8 cellular contexts compared by ENCODE assay signal in the genomic region with DNA sequence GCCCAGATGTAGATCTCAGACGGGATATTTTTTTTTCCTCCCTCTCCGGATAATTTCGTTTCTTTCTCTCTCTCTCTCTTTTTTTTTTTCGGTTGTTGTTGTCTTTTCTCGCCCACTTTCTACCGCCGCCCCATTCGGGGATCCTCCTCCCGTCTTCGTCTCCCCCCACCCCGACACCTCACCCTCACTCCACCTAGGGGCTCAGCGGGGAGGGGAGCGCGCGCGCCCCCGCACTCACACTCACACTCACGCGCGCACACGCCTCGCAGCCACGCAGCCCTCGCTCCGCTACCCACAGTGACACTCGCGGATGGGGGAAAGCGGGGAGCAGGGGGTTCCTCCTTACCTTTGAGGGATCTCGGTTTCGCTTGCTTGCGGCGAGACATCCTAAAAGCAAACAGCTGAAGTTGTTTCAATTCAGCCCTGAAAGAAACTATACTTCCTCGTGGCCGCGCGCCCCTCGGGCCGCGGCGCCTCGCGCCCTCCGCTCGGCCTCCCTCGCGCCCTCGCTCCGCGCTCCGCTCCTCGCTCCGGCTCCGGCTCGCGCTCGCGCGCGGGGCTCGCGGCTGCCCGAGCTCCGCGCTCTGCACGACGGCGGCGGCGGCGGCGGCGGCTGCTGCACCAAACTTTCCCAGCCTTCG. TPM values are rescaled to one million over a fixed set of nuclear protein-coding genes. Genes with fewer than 3 reads are reported as not detected.
A peak's percentile ranks its signal among the peaks of the same experiment; 100 is the strongest.
DNase-seq lines count a peak whose midpoint lies in the region; ATAC-seq lines count a peak whose summit lies in the region.

No MANE protein-coding gene starts in this region.

- no peak overlapping the region for H3K27ac ChIP-seq in naive thymus-derived CD4-positive, alpha-beta T cell (ENCODE audit: low read depth, low read length)

- DNase-seq in NCI-H2171 treated with DMSO at 0.1 percent for 48 hours (lab: John Stamatoyannopoulos, UW), result peak; percentile 54
- no peak for DNase-seq in NCI-H2171 (lab: John Stamatoyannopoulos, UW)
- no peak for DNase-seq in activated CD4-positive, alpha-beta memory T cell treated with anti-CD3 and anti-CD28 coated beads, Interleukin-2, amount 10 ng/mL, durations not matched to agents 7 days and 5 days
- DNase-seq in fibroblast of peridontal ligament (ENCODE audit: extremely low read depth), result peak; percentile 57
- peak in 5 of 9 donors; percentile 3 to 23 (median 7) for DNase-seq in naive thymus-derived CD4-positive, alpha-beta T cell

- peaks cover 71% of the 10 kb centered on the region for H3K27me3 Mint-ChIP-seq in activated CD4-positive, alpha-beta memory T cell treated with anti-CD3 and anti-CD28 coated beads, Interleukin-2, amount 10 ng/mL, durations not matched to agents 7 days and 5 days
- H3K27me3 Mint-ChIP-seq in naive thymus-derived CD4-positive, alpha-beta T cell, result peaks cover 67 to 81% (median 74%) of the 10 kb centered on the region in 5 donors

- H3K4me3 Mint-ChIP-seq in activated CD4-positive, alpha-beta memory T cell treated with anti-CD3 and anti-CD28 coated beads, Interleukin-2, amount 10 ng/mL, durations not matched to agents 7 days and 5 days, result peak overlapping the region; percentile 62
- H3K4me3 Mint-ChIP-seq in naive thymus-derived CD4-positive, alpha-beta T cell, result peak overlapping the region; percentile 80 to 90 (median 85)

- intact Hi-C loops in naive thymus-derived CD4-positive, alpha-beta T cell (cut with micrococcal nuclease), result loop anchor here in 1 of 2 donors (10.0 kb wide), 2 partner anchors 956 to 1304 kb away; partner anchors contain the start of gene OSBPL1A

- peaks cover 6% of the 10 kb centered on the region for H3K36me3 Mint-ChIP-seq in activated CD4-positive, alpha-beta memory T cell treated with anti-CD3 and anti-CD28 coated beads, Interleukin-2, amount 10 ng/mL, durations not matched to agents 7 days and 5 days (ENCODE audit: low read depth)
- H3K36me3 Mint-ChIP-seq in naive thymus-derived CD4-positive, alpha-beta T cell, result peaks cover 0 to 3% (median 0%) of the 10 kb centered on the region in 5 donors

- peaks cover 15% of the 10 kb centered on the region for H3K4me1 Mint-ChIP-seq in activated CD4-positive, alpha-beta memory T cell treated with anti-CD3 and anti-CD28 coated beads, Interleukin-2, amount 10 ng/mL, durations not matched to agents 7 days and 5 days
- H3K4me1 Mint-ChIP-seq in naive thymus-derived CD4-positive, alpha-beta T cell, result peaks cover 9 to 27% (median 17%) of the 10 kb centered on the region in 7 donors

- H3K36me3 ChIP-seq in naive thymus-derived CD4-positive, alpha-beta T cell (ENCODE audit: control insufficient read depth in 2 of 3, insufficient read depth in 3 of 3, low read length in 3 of 3), result no peaks in the 10 kb centered on the region

- CTCF ChIA-PET in activated CD4-positive, alpha-beta memory T cell treated with anti-CD3 and anti-CD28 coated beads, Interleukin-2, amount 10 ng/mL, durations not matched to agents 7 days and 5 days (lab: Charles Lee), result interaction anchor here (0.7 kb wide), 2 partner anchors 12 to 690 kb away, joined by 3 to 5 read pairs; no protein-coding TSS in a partner anchor
- CTCF ChIA-PET in naive thymus-derived CD4-positive, alpha-beta T cell (lab: Charles Lee), result no interaction called here

- H3K4me3 ChIP-seq in naive thymus-derived CD4-positive, alpha-beta T cell (ENCODE audit: low read length), result peak overlapping the region; percentile 49

- H3K27ac Mint-ChIP-seq in activated CD4-positive, alpha-beta memory T cell treated with anti-CD3 and anti-CD28 coated beads, Interleukin-2, amount 10 ng/mL, durations not matched to agents 7 days and 5 days, result no peak overlapping the region
- H3K27ac Mint-ChIP-seq in naive thymus-derived CD4-positive, alpha-beta T cell, result peak overlapping the region in 1 of 9 donors; percentile 62

- H3K27me3 ChIP-seq in naive thymus-derived CD4-positive, alpha-beta T cell (ENCODE audit: control insufficient read depth in 2 of 2, insufficient read depth in 2 of 2, low read length in 2 of 2), result peaks cover 6 to 29% of the 10 kb centered on the region in 2 donors

- ATAC-seq in HG02885 (IDR thresholded peaks at IDR 0.05; ENCODE audit: poor library complexity, unreplicated experiment) (peak; percentile 38), GM18511 (IDR thresholded peaks at IDR 0.05; ENCODE audit: unreplicated experiment) (no peak), GM19324 (IDR thresholded peaks at IDR 0.05; ENCODE audit: low FRiP score, unreplicated experiment) (no peak)
- peak; percentile 46 for ATAC-seq in naive thymus-derived CD4-positive, alpha-beta T cell

- H3K9me3 Mint-ChIP-seq in activated CD4-positive, alpha-beta memory T cell treated with anti-CD3 and anti-CD28 coated beads, Interleukin-2, amount 10 ng/mL, durations not matched to agents 7 days and 5 days, result no peaks in the 10 kb centered on the region
- H3K9me3 Mint-ChIP-seq in naive thymus-derived CD4-positive, alpha-beta T cell, result peaks cover 0 to 23% (median 0%) of the 10 kb centered on the region in 11 donors

- no peaks in the 10 kb centered on the region for H3K9me3 ChIP-seq in naive thymus-derived CD4-positive, alpha-beta T cell (ENCODE audit: control insufficient read depth in 2 of 3, low read length in 3 of 3)

- H3K4me1 ChIP-seq in naive thymus-derived CD4-positive, alpha-beta T cell (ENCODE audit: control insufficient read depth in 2 of 2, insufficient read depth in 2 of 2, low read length in 2 of 2), result peaks cover 0 to 11% of the 10 kb centered on the region in 2 donors

- POLR2A ChIA-PET in activated CD4-positive, alpha-beta memory T cell treated with anti-CD3 and anti-CD28 coated beads, Interleukin-2, amount 10 ng/mL, durations not matched to agents 7 days and 5 days (lab: Charles Lee), result no interaction called here
- POLR2A ChIA-PET in naive thymus-derived CD4-positive, alpha-beta T cell (lab: Charles Lee), result no interaction called here

RNA-seq across cellular contexts. Expression of gene ZNF521, which starts 1.3 kb away (rescaled TPM):
- not detected for total RNA-seq in activated CD4-positive, alpha-beta memory T cell treated with anti-CD3 and anti-CD28 coated beads, Interleukin-2, amount 10 ng/mL, durations not matched to agents 7 days and 5 days
- 1 to 10 TPM in 2 of 5 experiments, not detected in 3; 1.1 to 4.4 TPM for total RNA-seq in naive thymus-derived CD4-positive, alpha-beta T cell
- polyA plus RNA-seq in naive thymus-derived CD4-positive, alpha-beta T cell, result not detected

Comparison
In these comparisons a context has a peak if more than half of its experiments do, and no peak if none do; other contexts are left out.
1. DNase-seq: peak in NCI-H2171 treated with DMSO at 0.1 percent for 48 hours (single experiment), fibroblast of peridontal ligament (single experiment) and naive thymus-derived CD4-positive, alpha-beta T cell (5 of 9); none in NCI-H2171 (single experiment) and activated CD4-positive, alpha-beta memory T cell treated with anti-CD3 and anti-CD28 coated beads, Interleukin-2, amount 10 ng/mL, durations not matched to agents 7 days and 5 days (single experiment).
2. ATAC-seq: peak in HG02885 (single experiment) and naive thymus-derived CD4-positive, alpha-beta T cell (single experiment); none in GM18511 (single experiment) and GM19324 (single experiment).